ENCODE assay signal across 21 cellular contexts in the genomic region with DNA sequence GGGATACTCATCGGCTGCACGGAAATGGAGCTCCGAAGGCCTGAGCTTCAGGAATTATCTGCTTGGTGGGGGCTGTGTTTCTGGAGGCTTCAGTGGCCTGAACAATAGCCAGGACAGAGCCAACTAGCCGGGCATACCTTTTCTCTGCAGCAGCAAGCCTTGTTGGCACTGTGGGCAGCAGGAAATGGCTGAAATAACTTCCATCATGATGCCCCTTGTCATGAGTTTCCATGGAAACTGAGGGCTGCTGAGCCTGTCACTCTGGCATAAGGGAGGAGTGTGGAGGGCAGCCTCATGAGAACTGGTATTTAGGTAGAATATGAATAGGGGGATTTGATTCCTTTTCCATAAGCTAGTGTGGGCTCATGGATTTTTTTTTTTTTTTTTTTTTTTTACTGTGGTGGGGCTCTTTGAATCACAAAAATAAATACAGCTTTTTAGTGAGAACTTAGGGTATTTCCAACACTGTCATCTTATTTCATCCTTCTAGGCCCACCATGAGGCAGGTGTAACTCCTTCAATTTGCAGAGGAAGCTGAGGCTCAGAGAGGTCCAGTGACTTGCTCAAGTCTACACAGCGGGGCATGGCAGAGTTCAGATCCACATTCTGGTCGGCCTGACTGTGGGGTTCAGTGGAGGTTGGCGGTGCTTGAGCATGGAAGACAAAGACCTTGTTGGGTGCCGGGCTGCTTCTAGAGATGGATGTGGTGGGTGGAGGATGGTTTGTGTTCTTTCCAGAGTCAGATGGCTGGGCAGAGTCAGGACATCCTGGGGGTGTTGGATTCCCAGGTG. TPM values are rescaled to one million over a fixed set of nuclear protein-coding genes. Genes with fewer than 3 reads are reported as not detected.
DNase-seq lines count a peak whose midpoint lies in the region; TF ChIP-seq lines count a peak whose summit lies in the region.
"Had no signal": no experiment of that assay in that cellular context is flagged by ENCODE, and none has a peak within 500 bp of the region (broad histone marks: within the 10 kb centered on the region; RNA-seq: fewer than 3 reads in every experiment).

No MANE protein-coding gene starts in this region.

- peak overlapping the region; percentile 36 for H3K18ac ChIP-seq in neuronal stem cell (ENCODE audit: low read length)

- CTCF ChIA-PET in CD8-positive, alpha-beta memory T cell (lab: Charles Lee) = interaction anchor here (0.7 to 1.9 kb wide), 6 partner anchors 10 to 81 kb away, joined by 3 to 6 read pairs (median 4); no protein-coding TSS in a partner anchor

- H3K4me1 ChIP-seq in CD8-positive, alpha-beta memory T cell (ENCODE audit: insufficient read depth, low read length) = peaks cover 9% of the 10 kb centered on the region
- peaks cover 2 to 7% of the 10 kb centered on the region in 2 donors for H3K4me1 ChIP-seq in neuronal stem cell (ENCODE audit: control insufficient read depth in 2 of 2, insufficient read depth in 1 of 2, low read depth in 1 of 2, low read length in 2 of 2)
- H3K4me1 ChIP-seq: uterus had no signal

- no peak overlapping the region for H3K9ac ChIP-seq in neuronal stem cell (ENCODE audit: low read depth, low read length, poor library complexity)

- H3K36me3 ChIP-seq in CD8-positive, alpha-beta memory T cell (ENCODE audit: insufficient read depth, low read length) = no peaks in the 10 kb centered on the region
- peaks cover 0 to 2% of the 10 kb centered on the region in 2 donors for H3K36me3 ChIP-seq in neuronal stem cell (replicated peaks in 1 of 2; ENCODE audit: control insufficient read depth in 2 of 2, insufficient read depth in 2 of 2, low read length in 2 of 2)
- H3K36me3 ChIP-seq: esophagus muscularis mucosa, uterus, WERI-Rb-1 had no signal

- no peak overlapping the region for H2BK120ac ChIP-seq in neuronal stem cell (ENCODE audit: low read depth, low read length)

- H3K36me3 Mint-ChIP-seq in CD8-positive, alpha-beta memory T cell = no peaks in the 10 kb centered on the region
- peaks cover 2% of the 10 kb centered on the region for H3K36me3 Mint-ChIP-seq in activated naive CD8-positive, alpha-beta T cell treated with anti-CD3 and anti-CD28 coated beads for 36 hours
- H3K36me3 Mint-ChIP-seq: activated naive CD8-positive, alpha-beta T cell treated with anti-CD3 and anti-CD28 coated beads, Interleukin-2, amount 10 ng/mL, durations not matched to agents 7 days and 5 days; mesothelial cell of epicardium had no signal

- H2AFZ ChIP-seq in neuronal stem cell (ENCODE audit: low read length) = no peak overlapping the region

- peaks cover 0 to 4% of the 10 kb centered on the region in 2 donors for H3K27me3 Mint-ChIP-seq in CD8-positive, alpha-beta memory T cell
- H3K27me3 Mint-ChIP-seq in activated naive CD8-positive, alpha-beta T cell treated with anti-CD3 and anti-CD28 coated beads for 36 hours = peaks cover 4% of the 10 kb centered on the region

- no peak overlapping the region for H3K23ac ChIP-seq in neuronal stem cell (ENCODE audit: low read depth, low read length, poor library complexity)

- no peak overlapping the region for H2BK12ac ChIP-seq in neuronal stem cell (ENCODE audit: low read length)

- H3K27ac ChIP-seq in CD8-positive, alpha-beta memory T cell (ENCODE audit: low read depth, low read length) = peak overlapping the region; percentile 74
- H3K27ac ChIP-seq in HL-60 (replicated peaks) = peak overlapping the region; percentile 70
- no peak overlapping the region for H3K27ac ChIP-seq in neuronal stem cell (replicated peaks; ENCODE audit: low read length)
- no peak overlapping the region for H3K27ac ChIP-seq in substantia nigra (ENCODE audit: low read depth, low read length, poor library complexity, severe bottlenecking)
- H3K27ac ChIP-seq: esophagus muscularis mucosa, uterus, WERI-Rb-1 had no signal

- H3K27ac Mint-ChIP-seq in CD8-positive, alpha-beta memory T cell = peak overlapping the region in 7 of 8 donors; percentile 11 to 89 (median 72)
- H3K27ac Mint-ChIP-seq in activated naive CD8-positive, alpha-beta T cell treated with anti-CD3 and anti-CD28 coated beads for 36 hours = peak overlapping the region; percentile 31
- H3K27ac Mint-ChIP-seq: activated T-helper 1 cell treated with anti-CD3 and anti-CD28 coated beads, Interleukin-12 subunit alpha, Interleukin-12 subunit beta, Interleukin-2, Interleukin-4 antibody, amounts not matched to agents 30 ng/mL and 10 ng/mL and 1 ng/mL, durations not matched to agents 14 hours and 24 hours and 36 hours; mesothelial cell of epicardium; T-helper 17 cell had no signal

- H3K4ac ChIP-seq in neuronal stem cell (ENCODE audit: low read length) = no peak overlapping the region

- no peaks in the 10 kb centered on the region for H3K79me1 ChIP-seq in neuronal stem cell (ENCODE audit: low read depth, low read length)

- no peaks in the 10 kb centered on the region for H3K9me3 ChIP-seq in CD8-positive, alpha-beta memory T cell (ENCODE audit: low read length)
- H3K9me3 ChIP-seq in neuronal stem cell (replicated peaks in 1 of 2; ENCODE audit: control insufficient read depth in 2 of 2, insufficient read depth in 1 of 2, low read depth in 1 of 2, low read length in 2 of 2) = no peaks in the 10 kb centered on the region
- H3K9me3 ChIP-seq: uterus had no signal

- H3K14ac ChIP-seq in neuronal stem cell (ENCODE audit: low read length) = no peak overlapping the region

- no peaks in the 10 kb centered on the region for H3K27me3 ChIP-seq in CD8-positive, alpha-beta memory T cell (ENCODE audit: insufficient read depth, low read length, poor library complexity, severe bottlenecking)
- H3K27me3 ChIP-seq in HL-60 (ENCODE audit: insufficient read depth, poor library complexity, severe bottlenecking) (no peaks in the 10 kb centered on the region), neuronal stem cell (ENCODE audit: control insufficient read depth in 3 of 3, insufficient read depth in 3 of 3, low read depth in 1 of 3, low read length in 3 of 3) (no peaks in the 10 kb centered on the region)
- H3K27me3 ChIP-seq: uterus had no signal

- WGBS in neuronal stem cell (ENCODE audit: extremely low coverage in 2 of 2, insufficient read length in 2 of 2, insufficient replicate concordance in 1 of 2), 2 donors = no CpG with 5 or more reads among the region's 8 CpGs

- no peak overlapping the region for H2AK5ac ChIP-seq in neuronal stem cell (ENCODE audit: low read depth, low read length)

- H3K4me3 Mint-ChIP-seq in CD8-positive, alpha-beta memory T cell = peak overlapping the region in 4 of 7 donors; percentile 15 to 59 (median 44)
- H3K4me3 Mint-ChIP-seq in activated naive CD8-positive, alpha-beta T cell treated with anti-CD3 and anti-CD28 coated beads for 36 hours = no peak overlapping the region
- H3K4me3 Mint-ChIP-seq: activated T-helper 1 cell treated with anti-CD3 and anti-CD28 coated beads, Interleukin-12 subunit alpha, Interleukin-12 subunit beta, Interleukin-2, Interleukin-4 antibody, amounts not matched to agents 30 ng/mL and 10 ng/mL and 1 ng/mL, durations not matched to agents 14 hours and 24 hours and 36 hours; mesothelial cell of epicardium; T-helper 17 cell had no signal

- H4K91ac ChIP-seq in neuronal stem cell (ENCODE audit: low read depth, low read length, poor library complexity) = no peak overlapping the region

- peaks cover 36 to 73% (median 46%) of the 10 kb centered on the region in 3 donors for H3K4me1 Mint-ChIP-seq in CD8-positive, alpha-beta memory T cell
- H3K4me1 Mint-ChIP-seq in activated naive CD8-positive, alpha-beta T cell treated with anti-CD3 and anti-CD28 coated beads for 36 hours = peaks cover 10% of the 10 kb centered on the region

- H3K4me2 ChIP-seq in neuronal stem cell (ENCODE audit: insufficient read depth, low read length, poor library complexity, severe bottlenecking) = no peak overlapping the region

- H2BK15ac ChIP-seq in neuronal stem cell (ENCODE audit: low read length) = no peak overlapping the region

- no peak overlapping the region for H3K4me3 ChIP-seq in CD8-positive, alpha-beta memory T cell (ENCODE audit: low read length)
- H3K4me3 ChIP-seq in HL-60 (replicated peaks; ENCODE audit: insufficient read depth, low read length) = no peak overlapping the region
- no peak overlapping the region for H3K4me3 ChIP-seq in neuronal stem cell (ENCODE audit: low read length in 2 of 2)
- H3K4me3 ChIP-seq: esophagus muscularis mucosa, uterus had no signal

- H3K9me3 Mint-ChIP-seq in CD8-positive, alpha-beta memory T cell = no peaks in the 10 kb centered on the region
- peaks cover 3% of the 10 kb centered on the region for H3K9me3 Mint-ChIP-seq in activated naive CD8-positive, alpha-beta T cell treated with anti-CD3 and anti-CD28 coated beads for 36 hours
- H3K9me3 Mint-ChIP-seq: activated naive CD8-positive, alpha-beta T cell treated with anti-CD3 and anti-CD28 coated beads, Interleukin-2, amount 10 ng/mL, durations not matched to agents 7 days and 5 days; activated T-helper 1 cell treated with anti-CD3 and anti-CD28 coated beads, Interleukin-12 subunit alpha, Interleukin-12 subunit beta, Interleukin-2, Interleukin-4 antibody, amounts not matched to agents 30 ng/mL and 10 ng/mL and 1 ng/mL, durations not matched to agents 14 hours and 24 hours and 36 hours; mesothelial cell of epicardium had no signal

- H4K8ac ChIP-seq in neuronal stem cell (ENCODE audit: low read depth, low read length) = no peak overlapping the region

- no peak overlapping the region for H2BK5ac ChIP-seq in neuronal stem cell (ENCODE audit: low read length)

- POLR2A ChIA-PET in CD8-positive, alpha-beta memory T cell (lab: Charles Lee) = no interaction called here

- no peak for TF ChIP-seq CTCF in HL-60 (IDR thresholded peaks at IDR 0.05; ENCODE audit: insufficient read depth, low read length)

- peak in 1 of 5 donors; percentile 25 for DNase-seq in CD8-positive, alpha-beta memory T cell
- DNase-seq in HL-60 (ENCODE audit: low read depth in 1 of 2, low spot score in 1 of 2) (no peak), neuronal stem cell (ENCODE audit: low spot score) (no peak), substantia nigra (lab: John Stamatoyannopoulos, UW) (no peak), OCI-M2 (lab: John Stamatoyannopoulos, UW; ENCODE audit: unreplicated experiment) (no peak)
- DNase-seq in activated naive CD8-positive, alpha-beta T cell treated with anti-CD3 and anti-CD28 coated beads for 36 hours = no peak
- no peak for DNase-seq in central memory CD4-positive, alpha-beta T cell
- no peak for DNase-seq in activated CD4-positive, alpha-beta T cell treated with anti-CD3 and anti-CD28 coated beads for 48 hours
- DNase-seq: activated naive CD8-positive, alpha-beta T cell treated with anti-CD3 and anti-CD28 coated beads, Interleukin-2, amount 10 ng/mL, durations not matched to agents 7 days and 5 days; H7; left colon; NCI-H2029; NCI-H510A treated with DMSO at 0.1 percent for 48 hours; nucleus accumbens; SHP77 treated with DMSO at 0.1 percent for 48 hours; T-helper 17 cell; uterus; WERI-Rb-1 had no signal

RNA-seq across cellular contexts. Expression of gene PLCG2, which starts 39.6 kb away (rescaled TPM):
- total RNA-seq in CD8-positive, alpha-beta memory T cell = 10 to 100 TPM; 14.2 to 16.2 TPM
- polyA plus RNA-seq in CD8-positive, alpha-beta memory T cell = 5.4 TPM
- total RNA-seq in activated naive CD8-positive, alpha-beta T cell treated with anti-CD3 and anti-CD28 coated beads for 36 hours = 1 to 10 TPM; 7.7 to 8.1 TPM
- polyA plus RNA-seq in neuronal stem cell (2013, experiment 1 of 2) = 1.3 TPM
- 1.1 TPM for polyA plus RNA-seq in neuronal stem cell (2013, experiment 2 of 2)

Comparison
In these comparisons a context has a peak if more than half of its experiments do, and no peak if none do; other contexts are left out.
1. H3K27ac ChIP-seq: peak in CD8-positive, alpha-beta memory T cell (single experiment) and HL-60 (single experiment); none in neuronal stem cell (single experiment) and substantia nigra (single experiment).